ENCODE assay signal across 8 cellular contexts in genomic region chr17:78387982-78388941, GRCh38. TPM values are rescaled to one million over a fixed set of nuclear protein-coding genes. Genes with fewer than 3 reads are reported as not detected.
DNase-seq lines count a peak whose midpoint lies in the region; TF ChIP-seq lines count a peak whose summit lies in the region.

No MANE protein-coding gene starts in this region.

- TF ChIP-seq POLR2A in NB4 (IDR thresholded peaks at IDR 0.05; ENCODE audit: extremely low read depth, insufficient read length): no peak

- H3K4me1 ChIP-seq in osteoblast (ENCODE audit: insufficient read depth, low read length): peaks cover 66% of the 10 kb centered on the region

- DNase-seq in ELR (ENCODE audit: low read depth) (peak; percentile 34), NB4 (ENCODE audit: low read depth) (peak; percentile 91), osteoblast (ENCODE audit: insufficient read length, low spot score, missing footprints) (peak; percentile 25), NCI-H510A (lab: John Stamatoyannopoulos, UW) (no peak), D341Med (ENCODE audit: low spot score) (no peak), NCI-H226 (no peak)
- no peak for DNase-seq in stimulated activated CD4-positive, alpha-beta T cell treated with anti-CD3 and anti-CD28 coated beads, Interleukin-15, amount 100 ng/mL, for 24 hours

- H3K27me3 ChIP-seq in osteoblast (ENCODE audit: insufficient read depth, low read length): no peaks in the 10 kb centered on the region

- H3K4me2 ChIP-seq in osteoblast (ENCODE audit: insufficient read depth, low read length): no peak overlapping the region

- TF ChIP-seq CTCF in NB4 (IDR thresholded peaks at IDR 0.05; ENCODE audit: low read depth, low read length): no peak
- no peak for TF ChIP-seq CTCF in osteoblast (IDR thresholded peaks at IDR 0.05; ENCODE audit: extremely low read depth, low read depth, low read length)

- peak overlapping the region; percentile 32 for H3K4me3 ChIP-seq in NB4 (ENCODE audit: low read depth, low read length)
- no peak overlapping the region for H3K4me3 ChIP-seq in osteoblast (ENCODE audit: insufficient read depth, low read length)

- H4K20me1 ChIP-seq in osteoblast (ENCODE audit: insufficient read depth, low read length): peaks cover 3% of the 10 kb centered on the region

- no peaks in the 10 kb centered on the region for H3K9me3 ChIP-seq in osteoblast (ENCODE audit: low read depth, low read length)

- peak overlapping the region; percentile 60 for H3K27ac ChIP-seq in cingulate gyrus (ENCODE audit: low read depth, low read length)
- H3K27ac ChIP-seq in osteoblast (ENCODE audit: low read depth, low read length): peak overlapping the region; percentile 47

- H2AFZ ChIP-seq in osteoblast (ENCODE audit: low read length): no peak overlapping the region

- H3K36me3 ChIP-seq in osteoblast (ENCODE audit: insufficient read depth, low read length): peaks cover 9% of the 10 kb centered on the region

- H3K79me2 ChIP-seq in osteoblast (ENCODE audit: insufficient read depth, low read length): peaks cover 88% of the 10 kb centered on the region

RNA-seq across cellular contexts. Expression of gene PGS1, which starts 9.8 kb away (rescaled TPM):
- total RNA-seq in osteoblast: 34.4 and 39.5 TPM in 2 replicates

RNA-seq across cellular contexts. Expression of gene SOCS3, which starts 28.4 kb away (rescaled TPM):
- 78.1 and 95.2 TPM in 2 replicates for total RNA-seq in osteoblast

Comparison
In these comparisons a context has a peak if more than half of its experiments do, and no peak if none do; other contexts are left out.
1. DNase-seq: peak in ELR (single experiment), NB4 (single experiment) and osteoblast (single experiment); none in stimulated activated CD4-positive, alpha-beta T cell treated with anti-CD3 and anti-CD28 coated beads, Interleukin-15, amount 100 ng/mL, for 24 hours (single experiment), NCI-H510A (single experiment), D341Med (single experiment) and NCI-H226 (single experiment).